Comparison of ENCODE assay signal across 6 cellular contexts in genomic region chr16:18996536-18996935, GRCh38. TPM values are rescaled to one million over a fixed set of nuclear protein-coding genes. Genes with fewer than 3 reads are reported as not detected.
"Had no signal": no experiment of that assay in that cellular context is flagged by ENCODE, and none has a peak within 500 bp of the region (broad histone marks: within the 10 kb centered on the region; RNA-seq: fewer than 3 reads in every experiment).

No MANE protein-coding gene starts in this region.

RNA-seq across cellular contexts. Expression of gene TMC7, which starts 12.8 kb away (rescaled TPM):
- total RNA-seq: activated CD4-positive, alpha-beta T cell treated with anti-CD3 and anti-CD28 coated beads for 36 hours; activated CD4-positive, alpha-beta T cell treated with anti-CD3 and anti-CD28 coated beads, Interleukin-2, amount 10 ng/mL, durations not matched to agents 7 days and 5 days; activated CD8-positive, alpha-beta T cell treated with anti-CD3 and anti-CD28 coated beads, Interleukin-2, amount 10 ng/mL, durations not matched to agents 7 days and 5 days; activated naive CD8-positive, alpha-beta T cell treated with anti-CD3 and anti-CD28 coated beads, Interleukin-2, amount 10 ng/mL, durations not matched to agents 7 days and 5 days; activated T-helper 2 cell treated with anti-CD3 and anti-CD28 coated beads, Interferon-gamma antibody, Interleukin-2, Interleukin-4, amounts not matched to agents 10 μg/mL and 5 μg/mL and 100 μg/mL, durations not matched to agents 14 hours and 24 hours and 36 hours; T-helper 17 cell had no signal
